Comparison of ENCODE assay signal across 22 cellular contexts in the genomic region with DNA sequence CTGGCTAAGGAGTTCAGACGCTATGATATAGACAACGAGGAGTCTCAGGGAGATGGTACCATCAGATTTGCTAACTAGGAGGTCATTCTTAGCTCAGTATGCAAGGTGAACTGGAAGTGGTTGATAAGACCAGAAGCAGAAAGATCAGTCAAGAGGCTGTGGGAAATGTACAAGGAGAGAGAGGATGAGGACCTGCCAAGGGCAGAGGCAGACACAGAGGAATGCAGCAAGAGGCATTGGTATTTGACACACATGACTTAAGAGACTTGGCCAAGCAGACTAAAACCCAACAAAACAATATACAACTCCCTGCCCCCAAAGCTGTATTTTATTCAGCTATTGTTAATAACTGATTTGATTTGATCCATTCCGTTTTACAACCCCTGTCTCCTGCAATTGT.
"Had no signal": no experiment of that assay in that cellular context is flagged by ENCODE, and none has a peak within 500 bp of the region (broad histone marks: within the 10 kb centered on the region; RNA-seq: fewer than 3 reads in every experiment).

No MANE protein-coding gene starts in this region.

- H3K4me3 Mint-ChIP-seq: naive thymus-derived CD4-positive, alpha-beta T cell; natural killer cell treated with Interleukin-12 subunit alpha and Interleukin-12 subunit beta and Interleukin-15 and Interleukin-18, amount 100 ng/mL, for 72 hours; stimulated activated effector memory CD8-positive, alpha-beta T cell treated with anti-CD3 and anti-CD28 coated beads, Interleukin-12 subunit alpha, Interleukin-12 subunit beta, amount 100 ng/mL, for 72 hours; stimulated activated naive CD8-positive, alpha-beta T cell treated with anti-CD3 and anti-CD28 coated beads, Interleukin-15, Interleukin-2, amounts not matched to agents 100 ng/mL and 50 ng/mL, for 24 hours; type B pancreatic cell had no signal

- H3K36me3 ChIP-seq: ovary, right atrium auricular region, spleen, suprapubic skin, thoracic aorta, tibial nerve, vagina had no signal

- H3K9me3 ChIP-seq: mucosa of descending colon, ovary, right atrium auricular region, spleen, suprapubic skin, thoracic aorta, tibial nerve, vagina had no signal

- H3K27ac ChIP-seq: ovary, right atrium auricular region, spleen, suprapubic skin, thoracic aorta, tibial nerve, vagina had no signal

- H3K27me3 Mint-ChIP-seq: stimulated activated naive CD8-positive, alpha-beta T cell treated with anti-CD3 and anti-CD28 coated beads, Interleukin-15, Interleukin-2, amounts not matched to agents 100 ng/mL and 50 ng/mL, for 24 hours had no signal

- H3K27me3 ChIP-seq: ovary, right atrium auricular region, spleen, suprapubic skin, tibial nerve, vagina had no signal

- H3K36me3 Mint-ChIP-seq: natural killer cell treated with Interleukin-12 subunit alpha and Interleukin-12 subunit beta and Interleukin-15 and Interleukin-18, amount 100 ng/mL, for 72 hours; stimulated activated effector memory CD8-positive, alpha-beta T cell treated with anti-CD3 and anti-CD28 coated beads, Interleukin-12 subunit alpha, Interleukin-12 subunit beta, amount 100 ng/mL, for 72 hours; type B pancreatic cell had no signal

- H3K4me3 ChIP-seq: lung, mucosa of descending colon, ovary, right atrium auricular region, spleen, suprapubic skin, thoracic aorta, tibial nerve, vagina had no signal

- H3K27ac Mint-ChIP-seq: naive thymus-derived CD4-positive, alpha-beta T cell; natural killer cell treated with Interleukin-12 subunit alpha and Interleukin-12 subunit beta and Interleukin-15 and Interleukin-18, amount 100 ng/mL, for 72 hours; progenitor cell of endocrine pancreas; stimulated activated effector memory CD8-positive, alpha-beta T cell treated with anti-CD3 and anti-CD28 coated beads, Interleukin-12 subunit alpha, Interleukin-12 subunit beta, amount 100 ng/mL, for 72 hours; stimulated activated naive CD8-positive, alpha-beta T cell treated with anti-CD3 and anti-CD28 coated beads, Interleukin-15, Interleukin-2, amounts not matched to agents 100 ng/mL and 50 ng/mL, for 24 hours; type B pancreatic cell had no signal

- DNase-seq: hippocampal formation; kidney glomerular epithelial cell; midbrain; mucosa of descending colon; naive thymus-derived CD4-positive, alpha-beta T cell; ovary; small intestine; spleen; stimulated activated CD4-positive, alpha-beta T cell treated with anti-CD3 and anti-CD28 coated beads, Interleukin-4, amount 100 ng/mL, for 24 hours; stimulated activated naive CD4-positive, alpha-beta T cell had no signal

- H3K9me3 Mint-ChIP-seq: stimulated activated naive CD8-positive, alpha-beta T cell treated with anti-CD3 and anti-CD28 coated beads, Interleukin-15, Interleukin-2, amounts not matched to agents 100 ng/mL and 50 ng/mL, for 24 hours; type B pancreatic cell had no signal

- ATAC-seq: mucosa of descending colon; naive thymus-derived CD4-positive, alpha-beta T cell; natural killer cell treated with Interleukin-12 subunit alpha and Interleukin-12 subunit beta and Interleukin-15 and Interleukin-18, amount 100 ng/mL, for 72 hours; sciatic nerve; stimulated activated effector memory CD8-positive, alpha-beta T cell treated with anti-CD3 and anti-CD28 coated beads, Interleukin-12 subunit alpha, Interleukin-12 subunit beta, amount 100 ng/mL, for 72 hours had no signal

- H3K4me1 ChIP-seq: right atrium auricular region, spleen, suprapubic skin, tibial nerve, vagina had no signal
